In the genomic region with DNA sequence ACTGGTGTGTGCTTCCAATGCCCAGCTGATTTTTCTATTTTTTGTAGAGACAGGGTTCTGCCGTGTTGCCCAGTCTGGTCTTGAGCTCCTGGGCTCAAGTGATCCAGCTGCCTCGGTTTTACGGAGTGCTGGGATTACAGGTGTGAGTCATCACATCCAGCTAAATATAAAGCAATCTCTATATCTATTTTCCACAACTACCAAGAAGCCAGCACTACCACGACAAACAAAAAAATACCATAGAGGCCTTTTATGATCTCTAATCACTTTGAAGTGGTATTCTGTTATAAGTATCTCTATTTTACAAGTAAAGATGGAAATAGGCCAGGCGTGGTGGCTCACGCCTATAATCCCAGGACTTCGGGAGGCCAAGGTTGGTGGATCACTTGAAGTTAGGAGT, we compare ENCODE assay signal across 18 cellular contexts. TPM values are rescaled to one million over a fixed set of nuclear protein-coding genes. Genes with fewer than 3 reads are reported as not detected.
DNase-seq lines count a peak whose midpoint lies in the region.
"Had no signal": no experiment of that assay in that cellular context is flagged by ENCODE, and none has a peak within 500 bp of the region (broad histone marks: within the 10 kb centered on the region; RNA-seq: fewer than 3 reads in every experiment).

No MANE protein-coding gene starts in this region.

- 51% methylated on average over 7 of the region's 7 CpGs for WGBS in urinary bladder

- peaks cover 2% of the 10 kb centered on the region for H3K36me3 ChIP-seq in urinary bladder (ENCODE audit: insufficient read depth)
- H3K36me3 ChIP-seq: BE2C had no signal

- H3K27ac ChIP-seq in urinary bladder (ENCODE audit: low read depth): peak overlapping the region; percentile 23
- H3K27ac ChIP-seq: 22Rv1, SJCRH30 had no signal

- DNase-seq in DMS53 (lab: John Stamatoyannopoulos, UW) (peak; percentile 10), DMS53 treated with DMSO at 0.1 percent for 48 hours (lab: John Stamatoyannopoulos, UW; ENCODE audit: unreplicated experiment) (no peak), amniotic epithelial cell (ENCODE audit: low read depth) (peak; percentile 69), myocyte (ENCODE audit: low read depth) (peak; percentile 73), MV-4-11 (lab: John Stamatoyannopoulos, UW) (no peak), HCEC 1CT (no peak), NCI-H2171 (lab: John Stamatoyannopoulos, UW) (no peak)
- DNase-seq: BE2C; CD4-positive, alpha-beta T cell; NCI-H1048; NCI-H1436 treated with DMSO at 0.1 percent for 48 hours; NCI-H2081; NCI-H510A; NCI-H774; SJCRH30 had no signal

- no peak overlapping the region for H3K4me3 ChIP-seq in urinary bladder (ENCODE audit: low read depth, low read length)
- H3K4me3 ChIP-seq: K562, SJCRH30 had no signal

- no peaks in the 10 kb centered on the region for H3K4me1 ChIP-seq in urinary bladder (ENCODE audit: insufficient read depth)
- H3K4me1 ChIP-seq: BE2C, SJCRH30 had no signal

RNA-seq across cellular contexts. Expression of gene C2orf74, which starts 34.7 kb away (rescaled TPM):
- 32.9 and 39.1 TPM in 2 replicates for total RNA-seq in myocyte
- polyA plus RNA-seq in myocyte (2012): 33.1 TPM
- total RNA-seq in urinary bladder: 7.2 TPM
- polyA plus RNA-seq in urinary bladder: 22.6 TPM
- total RNA-seq: K562 had no signal
- polyA plus RNA-seq: K562 had no signal

Comparison
In these comparisons a context has a peak if more than half of its experiments do, and no peak if none do; other contexts are left out.
1. DNase-seq: peak in DMS53 (single experiment), amniotic epithelial cell (single experiment) and myocyte (single experiment); none in DMS53 treated with DMSO at 0.1 percent for 48 hours (single experiment), MV-4-11 (single experiment), HCEC 1CT (single experiment) and NCI-H2171 (single experiment).